29 cellular contexts compared by ENCODE assay signal in the genomic region with DNA sequence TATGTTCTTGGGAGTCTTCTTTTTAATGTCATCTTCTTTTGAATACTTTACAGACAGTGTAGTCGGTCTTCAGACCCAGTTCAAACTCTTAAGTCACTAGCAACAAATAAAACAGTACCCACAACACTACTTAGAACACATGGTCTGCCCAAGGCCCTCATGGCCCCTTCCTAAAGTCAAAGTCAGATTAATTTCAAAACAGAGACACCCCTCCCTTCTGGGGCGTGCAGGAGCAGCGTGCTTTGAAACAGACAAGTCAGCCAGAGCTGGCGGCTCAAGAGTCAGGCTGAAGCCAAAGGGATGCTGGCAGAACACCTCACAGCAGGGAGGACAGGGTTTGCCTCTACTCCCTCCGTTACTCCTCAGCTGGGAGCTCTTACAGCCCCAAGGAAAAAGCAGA.
"Had no signal": no experiment of that assay in that cellular context is flagged by ENCODE, and none has a peak within 500 bp of the region (broad histone marks: within the 10 kb centered on the region; RNA-seq: fewer than 3 reads in every experiment).

No MANE protein-coding gene starts in this region.

- H3K36me3 ChIP-seq: neural progenitor cell, ovary, right lobe of liver, sigmoid colon, suprapubic skin, tibial artery, transverse colon, upper lobe of right lung, uterus had no signal

- FAIRE-seq: small intestine had no signal

- H3K27ac Mint-ChIP-seq: natural killer cell; nephron; neural progenitor cell; progenitor cell of endocrine pancreas; stimulated activated memory B cell treated with anti-CD40 and anti-IgM and Interleukin-4, amounts not matched to agents 10 μg/mL and 1 μg/mL and 100 μg/mL, for 72 hours; stimulated activated naive CD8-positive, alpha-beta T cell treated with anti-CD3 and anti-CD28 coated beads, Interleukin-15, amount 100 ng/mL, for 72 hours; type B pancreatic cell had no signal

- H3K4me3 Mint-ChIP-seq: natural killer cell; nephron; neural progenitor cell; stimulated activated memory B cell treated with anti-CD40 and anti-IgM and Interleukin-4, amounts not matched to agents 10 μg/mL and 1 μg/mL and 100 μg/mL, for 72 hours; stimulated activated naive CD8-positive, alpha-beta T cell treated with anti-CD3 and anti-CD28 coated beads, Interleukin-15, amount 100 ng/mL, for 72 hours; type B pancreatic cell had no signal

- H3K4me1 Mint-ChIP-seq: natural killer cell; nephron; stimulated activated memory B cell treated with anti-CD40 and anti-IgM and Interleukin-4, amounts not matched to agents 10 μg/mL and 1 μg/mL and 100 μg/mL, for 72 hours; stimulated activated naive CD8-positive, alpha-beta T cell treated with anti-CD3 and anti-CD28 coated beads, Interleukin-15, amount 100 ng/mL, for 72 hours had no signal

- H2AFZ ChIP-seq: neural progenitor cell, parathyroid adenoma had no signal

- H3K27ac ChIP-seq: neural progenitor cell, ovary, parathyroid adenoma, psoas muscle, right lobe of liver, sigmoid colon, suprapubic skin, testis, tibial artery, transverse colon, upper lobe of right lung, uterus had no signal

- H3K9ac ChIP-seq: neural progenitor cell, parathyroid adenoma had no signal

- DNase-seq: natural killer cell; occipital lobe; ovary; right cardiac atrium; sigmoid colon; small intestine; stimulated activated CD4-positive, alpha-beta T cell treated with anti-CD3 and anti-CD28 coated beads, Interleukin-12 subunit alpha, Interleukin-12 subunit beta, amount 100 ng/mL, for 4 hours; stimulated activated CD4-positive, alpha-beta T cell treated with anti-CD3 and anti-CD28 coated beads, Interleukin-1b, Interleukin-23, amount 100 ng/mL, for 48 hours; stimulated activated CD4-positive, alpha-beta T cell treated with anti-CD3 and anti-CD28 coated beads, Interleukin-4, amount 100 ng/mL, for 1 hour; stimulated activated CD4-positive, alpha-beta T cell treated with anti-CD3 and anti-CD28 coated beads, Interleukin-4, amount 100 ng/mL, for 4 hours; stimulated activated CD8-positive, alpha-beta memory T cell treated with anti-CD3 and anti-CD28 coated beads, Interleukin-4, amount 100 ng/mL, for 48 hours; stimulated activated naive CD4-positive, alpha-beta T cell; stimulated activated naive CD8-positive, alpha-beta T cell treated with anti-CD3 and anti-CD28 coated beads, Interleukin-15, amount 100 ng/mL, for 72 hours; stimulated activated naive CD8-positive, alpha-beta T cell treated with anti-CD3 and anti-CD28 coated beads, Interleukin-15, Interleukin-2, amounts not matched to agents 100 U/mL and 50 U/mL, for 24 hours; substantia nigra; testis; tibial artery; transverse colon; upper lobe of right lung; uterus had no signal

- H3K36me3 Mint-ChIP-seq: natural killer cell; neural progenitor cell; stimulated activated memory B cell treated with anti-CD40 and anti-IgM and Interleukin-4, amounts not matched to agents 10 μg/mL and 1 μg/mL and 100 μg/mL, for 72 hours; type B pancreatic cell had no signal

- H3K4me3 ChIP-seq: neural progenitor cell, ovary, psoas muscle, right lobe of liver, sigmoid colon, suprapubic skin, testis, tibial artery, transverse colon, upper lobe of right lung, uterus had no signal

- H3K27me3 ChIP-seq: neural progenitor cell, ovary, right lobe of liver, sigmoid colon, suprapubic skin, testis, transverse colon, upper lobe of right lung, uterus had no signal

- H3K9me3 ChIP-seq: ovary, psoas muscle, right lobe of liver, sigmoid colon, suprapubic skin, testis, tibial artery, transverse colon, upper lobe of right lung, uterus had no signal

- H3K9me3 Mint-ChIP-seq: natural killer cell; nephron; neural progenitor cell; stimulated activated memory B cell treated with anti-CD40 and anti-IgM and Interleukin-4, amounts not matched to agents 10 μg/mL and 1 μg/mL and 100 μg/mL, for 72 hours; stimulated activated naive CD8-positive, alpha-beta T cell treated with anti-CD3 and anti-CD28 coated beads, Interleukin-15, amount 100 ng/mL, for 72 hours; type B pancreatic cell had no signal

- H3K4me1 ChIP-seq: neural progenitor cell, parathyroid adenoma, psoas muscle, sigmoid colon, suprapubic skin, testis, tibial artery, upper lobe of right lung, uterus had no signal

- H3K79me2 ChIP-seq: parathyroid adenoma had no signal

- ATAC-seq: natural killer cell; psoas muscle; right cardiac atrium; right lobe of liver; stimulated activated memory B cell treated with anti-CD40 and anti-IgM and Interleukin-4, amounts not matched to agents 10 μg/mL and 1 μg/mL and 100 μg/mL, for 72 hours; stimulated activated naive CD8-positive, alpha-beta T cell treated with anti-CD3 and anti-CD28 coated beads, Interleukin-15, amount 100 ng/mL, for 72 hours; stimulated activated naive CD8-positive, alpha-beta T cell treated with anti-CD3 and anti-CD28 coated beads, Interleukin-15, Interleukin-2, amounts not matched to agents 100 U/mL and 50 U/mL, for 24 hours; upper lobe of right lung had no signal

- H3K27me3 Mint-ChIP-seq: stimulated activated naive CD8-positive, alpha-beta T cell treated with anti-CD3 and anti-CD28 coated beads, Interleukin-15, amount 100 ng/mL, for 72 hours had no signal

- H3K4me2 ChIP-seq: neural progenitor cell had no signal
